Comparison of ENCODE assay signal across 8 cellular contexts in genomic region chr14:68786491-68787234, GRCh38. TPM values are rescaled to one million over a fixed set of nuclear protein-coding genes. Genes with fewer than 3 reads are reported as not detected.
DNase-seq lines count a peak whose midpoint lies in the region; ATAC-seq and TF ChIP-seq lines count a peak whose summit lies in the region.

No MANE protein-coding gene starts in this region.

- H3K9me3 ChIP-seq in cardiac muscle cell (ENCODE audit: low read depth) (no peaks in the 10 kb centered on the region), mammary epithelial cell (replicated peaks; ENCODE audit: insufficient read depth, low read length) (no peaks in the 10 kb centered on the region), liver (ENCODE audit: control insufficient read depth in 4 of 4, low read length in 3 of 4) (no peaks in the 10 kb centered on the region), thyroid gland (no peaks in the 10 kb centered on the region)

- intact Hi-C loops in Right ventricle myocardium inferior (cut with DNase I) = no loop called here
- intact Hi-C loops in mammary epithelial cell (cut with micrococcal nuclease) = loop anchor here (1.0 to 5.0 kb wide), 9 partner anchors 91 to 694 kb away; no protein-coding TSS in a partner anchor
- intact Hi-C loops in thyroid gland (cut with DNase I) = no loop called here

- H3K4me3 ChIP-seq in cardiac muscle cell (no peak overlapping the region), mammary epithelial cell (replicated peaks in 1 of 3; ENCODE audit: insufficient read depth in 1 of 3, low read depth in 2 of 3, low read length in 3 of 3) (no peak overlapping the region), liver (ENCODE audit: low read depth in 1 of 3, low read length in 3 of 3) (no peak overlapping the region), thyroid gland (replicated peaks in 1 of 3) (no peak overlapping the region)

- ATAC-seq in Right ventricle myocardium inferior = no peak
- no peak for ATAC-seq in GM19397 (IDR thresholded peaks at IDR 0.05; ENCODE audit: unreplicated experiment)
- ATAC-seq in GM21529 (IDR thresholded peaks at IDR 0.05; ENCODE audit: unreplicated experiment) = no peak

- in situ Hi-C loops in mammary epithelial cell (cut with MboI; ENCODE audit: low sequenced_read_pairs in 2 of 2) = loop anchor here in 1 of 2 donors (5.0 to 25.0 kb wide), 3 partner anchors 99 to 532 kb away; no protein-coding TSS in a partner anchor

- TF ChIP-seq CTCF in cardiac muscle cell (IDR thresholded peaks at IDR 0.05; ENCODE audit: low read depth, low read length) (no peak), mammary epithelial cell (conservative IDR thresholded peaks at IDR 0.05 in 1 of 2, IDR thresholded peaks at IDR 0.05 in 1 of 2; ENCODE audit: extremely low read depth in 1 of 2, insufficient read depth in 1 of 2, low read depth in 1 of 2, low read length in 2 of 2) (no peak), liver (IDR thresholded peaks at IDR 0.05; ENCODE audit: low read depth, low read length, missing input control) (no peak), thyroid gland (IDR thresholded peaks at IDR 0.05) (no peak)

- peaks cover 35% of the 10 kb centered on the region for H3K79me2 ChIP-seq in mammary epithelial cell (ENCODE audit: insufficient read depth, low read length)

- TF ChIP-seq RAD21 in liver (IDR thresholded peaks at IDR 0.05) = peak in 1 of 2 donors; percentile 15

- H2AFZ ChIP-seq in mammary epithelial cell (ENCODE audit: low read depth, low read length) = no peak overlapping the region

- no peak overlapping the region for H3K4me2 ChIP-seq in mammary epithelial cell (ENCODE audit: insufficient read depth, low read depth, low read length)

- CTCF ChIA-PET in mammary epithelial cell (lab: Charles Lee; ENCODE audit: low non-redundant PET) = interaction anchor here (0.6 kb wide), 1 partner anchor 853 kb away, joined by 3 read pairs; no protein-coding TSS in a partner anchor

- peak overlapping the region; percentile 5 for H3K9ac ChIP-seq in mammary epithelial cell (ENCODE audit: insufficient read depth, low read length)
- peak overlapping the region in 1 of 2 donors; percentile 61 for H3K9ac ChIP-seq in liver (ENCODE audit: low read depth in 1 of 2, low read length in 2 of 2)

- H3K27ac ChIP-seq in cardiac muscle cell (peak overlapping the region; percentile 98), mammary epithelial cell (ENCODE audit: insufficient read depth, low read depth, low read length) (peak overlapping the region; percentile 46), liver (ENCODE audit: low read depth in 1 of 2, low read length in 2 of 2) (peak overlapping the region; percentile 91 to 97), thyroid gland (peak overlapping the region; percentile 73 to 100 (median 100))

- dilution Hi-C loops in mammary epithelial cell (cut with HindIII; ENCODE audit: low sequenced_read_pairs) = no loop called here

- peaks cover 6% of the 10 kb centered on the region for H4K20me1 ChIP-seq in mammary epithelial cell (ENCODE audit: insufficient read depth, low read length)

- BruUV-seq in mammary epithelial cell (replicated peaks; lab: Mats Ljungman, UMichigan) = no TSS peak

- TF ChIP-seq POLR2A in thyroid gland (IDR thresholded peaks at IDR 0.05) = no peak

- H3K27me3 ChIP-seq in cardiac muscle cell = no peaks in the 10 kb centered on the region
- H3K27me3 ChIP-seq in mammary epithelial cell (ENCODE audit: insufficient read depth, low read length) = no peaks in the 10 kb centered on the region
- H3K27me3 ChIP-seq in liver (ENCODE audit: control insufficient read depth in 4 of 4, insufficient read depth in 4 of 4, low read length in 3 of 4) = no peaks in the 10 kb centered on the region
- no peaks in the 10 kb centered on the region for H3K27me3 ChIP-seq in thyroid gland

- WGBS in mammary epithelial cell (ENCODE audit: low coverage, missing lambda C conversion rate) = 67% methylated on average over 5 of the region's 7 CpGs
- WGBS in liver = 40% methylated on average over 7 of the region's 7 CpGs
- 58 to 59% methylated on average over 7 of the region's 7 CpGs for WGBS in thyroid gland, 2 donors

- H3K4me1 ChIP-seq in cardiac muscle cell (ENCODE audit: low read depth) (peaks cover 30% of the 10 kb centered on the region), mammary epithelial cell (ENCODE audit: insufficient read depth, low read length) (peaks cover 31% of the 10 kb centered on the region), liver (ENCODE audit: control insufficient read depth in 4 of 4, insufficient read depth in 4 of 4, low read length in 3 of 4) (peaks cover 3 to 45% (median 21%) of the 10 kb centered on the region in 4 donors), thyroid gland (peaks cover 16 to 25% of the 10 kb centered on the region in 2 donors)

- DNase-seq in cardiac muscle cell (ENCODE audit: low read depth in 1 of 2, low spot score in 1 of 2) (peak in 1 of 2 donors; percentile 80), Right ventricle myocardium inferior (ENCODE audit: missing footprints) (no peak), mammary epithelial cell (peak; percentile 86), thyroid gland (peak in 1 of 2 donors; percentile 28)
- no peak for DNase-seq in activated CD4-positive, alpha-beta T cell treated with anti-CD3 and anti-CD28 coated beads, Interleukin-2, amount 50 U/mL, for 4 hours

- H3K36me3 ChIP-seq in cardiac muscle cell (peaks cover 41% of the 10 kb centered on the region), mammary epithelial cell (ENCODE audit: insufficient read depth, low read length) (peaks cover 25% of the 10 kb centered on the region), liver (ENCODE audit: control insufficient read depth in 4 of 4, insufficient read depth in 3 of 4, low read depth in 1 of 4, low read length in 3 of 4) (peaks cover 0 to 11% (median 2%) of the 10 kb centered on the region in 4 donors), thyroid gland (peaks cover 22 to 40% of the 10 kb centered on the region in 2 donors)

TF ChIP-seq in liver, 16 proteins besides CTCF, POLR2A, EP300 and RAD21:
- TF ChIP-seq, protein P1, sequence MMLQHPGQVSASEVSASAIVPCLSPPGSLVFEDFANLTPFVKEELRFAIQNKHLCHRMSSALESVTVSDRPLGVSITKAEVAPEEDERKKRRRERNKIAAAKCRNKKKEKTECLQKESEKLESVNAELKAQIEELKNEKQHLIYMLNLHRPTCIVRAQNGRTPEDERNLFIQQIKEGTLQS (IDR thresholded peaks at IDR 0.05) = peak; percentile 70
- TF ChIP-seq SP1 (IDR thresholded peaks at IDR 0.05) (peak; percentile 5), HNF4G (IDR thresholded peaks at IDR 0.05) (no peak)

RNA-seq across cellular contexts. Expression of gene ZFP36L1, which starts 6.2 kb away (rescaled TPM):
- 822 and 1,327 TPM in 2 replicates for total RNA-seq in cardiac muscle cell
- 219 and 454 TPM in 2 replicates for polyA plus RNA-seq in cardiac muscle cell
- total RNA-seq in Right ventricle myocardium inferior = 46.6 TPM
- 100 to 1,000 TPM; 169 to 373 TPM for total RNA-seq in mammary epithelial cell
- 140 TPM for polyA plus RNA-seq in mammary epithelial cell
- polyA minus RNA-seq in mammary epithelial cell = 99.0 TPM
- total RNA-seq in liver = 10 to 100 TPM; 25.0 to 58.2 TPM
- polyA plus RNA-seq in liver = 100 to 1,000 TPM in 1 of 2 donors, 10 to 100 TPM in 1; 80.8 to 170 TPM
- 100 to 1,000 TPM in 3 of 4 donors, 10 to 100 TPM in 1; 96.9 to 274 (median 127) TPM for total RNA-seq in thyroid gland

Comparison
In these comparisons a context has a peak if more than half of its experiments do, and no peak if none do; other contexts are left out.
1. H3K27ac ChIP-seq: peak in every context shown above with its lines; median percentile 100 in thyroid gland; 98 in cardiac muscle cell; 94 in liver; 46 in mammary epithelial cell.